ENCODE assay signal across 15 cellular contexts in genomic region chr5:124972703-124973102, GRCh38.
DNase-seq lines count a peak whose midpoint lies in the region; ATAC-seq and TF ChIP-seq lines count a peak whose summit lies in the region.
"Had no signal": no experiment of that assay in that cellular context is flagged by ENCODE, and none has a peak within 500 bp of the region (broad histone marks: within the 10 kb centered on the region; RNA-seq: fewer than 3 reads in every experiment).

No MANE protein-coding gene starts in this region.

- CTCF ChIA-PET in OCI-LY7 (lab: Charles Lee; ENCODE audit: unreplicated experiment) = no interaction called here

- peak; percentile 50 for TF ChIP-seq CTCF in OCI-LY7 (conservative IDR thresholded peaks at IDR 0.05; ENCODE audit: low read length)
- TF ChIP-seq CTCF in epithelial cell of proximal tubule (conservative IDR thresholded peaks at IDR 0.05; ENCODE audit: low read depth, low read length) = peak; percentile 12
- TF ChIP-seq CTCF in retinal pigment epithelial cell (conservative IDR thresholded peaks at IDR 0.05; ENCODE audit: low read depth, low read length) = peak; percentile 8

- peak; percentile 76 for DNase-seq in ELF-1 (ENCODE audit: low read depth, low spot score)
- no peak for DNase-seq in OCI-LY7 (ENCODE audit: low spot score)
- no peak for DNase-seq in epithelial cell of proximal tubule (ENCODE audit: low read depth)
- DNase-seq in retinal pigment epithelial cell (ENCODE audit: low read depth) = no peak
- DNase-seq in HuH-7.5 (ENCODE audit: low spot score) = no peak
- DNase-seq in NCI-H2196 treated with DMSO at 0.1 percent for 48 hours (lab: John Stamatoyannopoulos, UW; ENCODE audit: unreplicated experiment) = no peak
- DNase-seq: KBM-7, MV-4-11, NCI-H187, NCI-H2107, NCI-H345, NCI-H524 treated with DMSO at 0.1 percent for 48 hours had no signal

- H3K36me3 ChIP-seq in OCI-LY7 (ENCODE audit: insufficient read depth, low read length) = peaks cover 14% of the 10 kb centered on the region
- H3K36me3 ChIP-seq: SJSA1 had no signal

- H3K4me1 ChIP-seq in OCI-LY7 (ENCODE audit: insufficient read depth, low read length, poor library complexity, severe bottlenecking) = peaks cover 22% of the 10 kb centered on the region
- H3K4me1 ChIP-seq: SJSA1 had no signal

- ATAC-seq in GM18511 (IDR thresholded peaks at IDR 0.05; ENCODE audit: unreplicated experiment) = no peak

- no peak overlapping the region for H3K27ac ChIP-seq in OCI-LY7 (ENCODE audit: low read depth, low read length, poor library complexity, severe bottlenecking)
- H3K27ac ChIP-seq: C4-2B, SJSA1 had no signal

- BruUV-seq in OCI-LY7 (replicated peaks; lab: Mats Ljungman, UMichigan) = no TSS peak

- intact Hi-C loops in OCI-LY7 (cut with micrococcal nuclease; ENCODE audit: unreplicated experiment) = no loop called here

- H2AFZ ChIP-seq in OCI-LY7 (ENCODE audit: low read length) = no peak overlapping the region

- H3K9me3 ChIP-seq in OCI-LY7 (ENCODE audit: low read length) = peaks cover 5% of the 10 kb centered on the region; the same call in 1 of the 2 replicates
- H3K9me3 ChIP-seq: SJSA1 had no signal

- H3K9me2 ChIP-seq in OCI-LY7 (ENCODE audit: insufficient read depth, low read length) = no peaks in the 10 kb centered on the region

- no peaks in the 10 kb centered on the region for H4K20me1 ChIP-seq in OCI-LY7 (ENCODE audit: insufficient read depth, low read length)

- H3K79me2 ChIP-seq in OCI-LY7 (ENCODE audit: insufficient read depth, low read depth, low read length) = no peaks in the 10 kb centered on the region

- H3K4me3 ChIP-seq in OCI-LY7 (ENCODE audit: low read depth, low read length, poor library complexity, severe bottlenecking) (no peak overlapping the region), epithelial cell of proximal tubule (ENCODE audit: low read depth, low read length) (no peak overlapping the region), retinal pigment epithelial cell (ENCODE audit: low read length) (no peak overlapping the region)
- H3K4me3 ChIP-seq: SJSA1 had no signal

- H3K4me2 ChIP-seq in OCI-LY7 (ENCODE audit: low read length) = peak overlapping the region; percentile 41; the same call in 1 of the 2 replicates

- POLR2A ChIA-PET in OCI-LY7 (lab: Charles Lee) = interaction anchor here (0.6 to 1.0 kb wide), 3 partner anchors 9 to 26 kb away, joined by 3 to 7 read pairs (median 4); no protein-coding TSS in a partner anchor
